In genomic region chr19:3464797-3465235, GRCh38 we compare ENCODE assay signal across 1 cellular context.
TF ChIP-seq lines count a peak whose summit lies in the region.

No MANE protein-coding gene starts in this region.

TF ChIP-seq in WTC11, 78 proteins besides CTCF, POLR2A, EP300 and RAD21:
- no peak for TF ChIP-seq AFF4 (CRISPR knock-in tag; IDR thresholded peaks at IDR 0.05; ENCODE audit: borderline replicate concordance)
- TF ChIP-seq NR2C2 (CRISPR knock-in tag; IDR thresholded peaks at IDR 0.05) = no peak
- TF ChIP-seq CREM (CRISPR knock-in tag; IDR thresholded peaks at IDR 0.05) = no peak
- no peak for TF ChIP-seq ZMAT4 (CRISPR knock-in tag; IDR thresholded peaks at IDR 0.05)
- TF ChIP-seq ERG (CRISPR knock-in tag; IDR thresholded peaks at IDR 0.05) = no peak
- no peak for TF ChIP-seq FOXJ3 (CRISPR knock-in tag; IDR thresholded peaks at IDR 0.05; ENCODE audit: borderline replicate concordance)
- TF ChIP-seq OVOL2 (CRISPR knock-in tag; IDR thresholded peaks at IDR 0.05; ENCODE audit: borderline replicate concordance) = no peak
- no peak for TF ChIP-seq TEAD1 (CRISPR knock-in tag; IDR thresholded peaks at IDR 0.05)
- no peak for TF ChIP-seq JAZF1 (CRISPR knock-in tag; IDR thresholded peaks at IDR 0.05)
- no peak for TF ChIP-seq FOXK1 (CRISPR knock-in tag; IDR thresholded peaks at IDR 0.05)
- no peak for TF ChIP-seq MAX (CRISPR knock-in tag; IDR thresholded peaks at IDR 0.05)
- no peak for TF ChIP-seq GRHL2 (CRISPR knock-in tag; IDR thresholded peaks at IDR 0.05; ENCODE audit: insufficient replicate concordance, severe bottlenecking)
- TF ChIP-seq KAT7 (CRISPR knock-in tag; IDR thresholded peaks at IDR 0.05; ENCODE audit: borderline replicate concordance) = no peak
- no peak for TF ChIP-seq USF1 (CRISPR knock-in tag; IDR thresholded peaks at IDR 0.05)
- TF ChIP-seq STAT6 (CRISPR knock-in tag; conservative IDR thresholded peaks at IDR 0.05; ENCODE audit: low read depth) = no peak
- TF ChIP-seq ZBTB43 (CRISPR knock-in tag; IDR thresholded peaks at IDR 0.05) = no peak
- TF ChIP-seq NFYB (CRISPR knock-in tag; conservative IDR thresholded peaks at IDR 0.05; ENCODE audit: low read depth) = no peak
- TF ChIP-seq ZNF317 (CRISPR knock-in tag; IDR thresholded peaks at IDR 0.05; ENCODE audit: borderline replicate concordance, low read depth) = no peak
- TF ChIP-seq ZNF138 (CRISPR knock-in tag; conservative IDR thresholded peaks at IDR 0.05) = no peak
TF ChIP-seq in WTC11: peak in this region for 0.
